7 cellular contexts compared by ENCODE assay signal in genomic region chr2:99335911-99336779, GRCh38.
DNase-seq lines count a peak whose midpoint lies in the region; ATAC-seq and TF ChIP-seq lines count a peak whose summit lies in the region.

Gene TXNDC9 (minus strand): TSS chr2:99336333. CDS start chr2:99333210, 3,123 bp downstream.

- TF ChIP-seq CTCF in retinal pigment epithelial cell (conservative IDR thresholded peaks at IDR 0.05; ENCODE audit: low read depth, low read length), result no peak

- peak within 1 kb of the TSS; percentile 98 for H3K4me3 ChIP-seq in retinal pigment epithelial cell (ENCODE audit: low read length)

- ATAC-seq in GM18511 (IDR thresholded peaks at IDR 0.05; ENCODE audit: unreplicated experiment), result peak; percentile 80
- peak; percentile 67 for ATAC-seq in HG03025 (IDR thresholded peaks at IDR 0.05; ENCODE audit: low FRiP score, unreplicated experiment)

- DNase-seq in NCI-H2029 treated with DMSO at 0.1 percent for 48 hours (lab: John Stamatoyannopoulos, UW), result peak; percentile 92
- DNase-seq in T-helper 9 cell, result peak; percentile 94
- DNase-seq in astrocyte of the hippocampus (ENCODE audit: low read depth, low spot score), result peak; percentile 100
- DNase-seq in hippocampal formation (lab: John Stamatoyannopoulos, UW), result peak; percentile 98
- DNase-seq in retinal pigment epithelial cell (ENCODE audit: low read depth), result peak; percentile 98

Comparison
In these comparisons a context has a peak if more than half of its experiments do, and no peak if none do; other contexts are left out.
1. Peak in every context shown above with its lines: DNase-seq, ATAC-seq and H3K4me3 ChIP-seq.